In the genomic region with DNA sequence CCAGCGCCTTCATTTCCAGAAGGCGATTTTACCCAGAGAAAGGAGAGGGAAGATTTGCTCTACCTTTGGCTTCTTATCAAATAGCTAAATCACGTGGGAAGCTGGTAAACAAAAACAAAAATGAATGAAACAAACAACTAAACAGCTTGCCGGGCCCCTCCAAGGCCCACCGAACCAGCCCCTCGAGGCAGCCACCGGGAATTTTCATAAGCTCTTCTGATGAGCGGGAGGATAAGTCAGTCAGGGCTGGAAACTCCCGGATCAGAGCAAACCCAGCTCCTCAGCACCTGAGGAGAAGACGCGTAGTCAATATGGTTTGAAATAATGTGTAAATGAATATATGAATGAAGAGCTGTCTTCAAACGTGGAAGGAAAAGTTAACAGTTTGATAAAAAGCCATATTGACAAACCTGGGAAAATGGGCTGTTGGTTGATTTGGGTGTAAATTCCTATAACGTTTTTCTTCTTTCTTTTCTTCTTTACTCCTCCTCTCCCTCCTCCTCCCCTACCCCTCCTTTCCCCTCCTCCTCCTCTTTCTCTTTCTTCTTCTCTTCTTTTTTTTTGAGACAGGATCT, we compare ENCODE assay signal across 8 cellular contexts. TPM values are rescaled to one million over a fixed set of nuclear protein-coding genes. Genes with fewer than 3 reads are reported as not detected.
A peak's percentile ranks its signal among the peaks of the same experiment; 100 is the strongest.
DNase-seq lines count a peak whose midpoint lies in the region; ATAC-seq and TF ChIP-seq lines count a peak whose summit lies in the region.

No MANE protein-coding gene starts in this region.

- H3K9me3 ChIP-seq in HAP-1 = no peaks in the 10 kb centered on the region
- no peaks in the 10 kb centered on the region for H3K9me3 ChIP-seq in right atrium auricular region

- peak overlapping the region; percentile 87 to 94 for H3K27ac ChIP-seq in right atrium auricular region
- peak overlapping the region; percentile 31 to 93 (median 85) for H3K27ac ChIP-seq in skin epidermis

- in situ Hi-C loops in HAP-1 (cut with MboI; ENCODE audit: low sequenced_read_pairs) = loop anchor here (25.0 kb wide), 1 partner anchor 1249 kb away; no protein-coding TSS in a partner anchor

- ATAC-seq in activated B cell treated with CpG ODN at 0.5 μM for 24 hours (ENCODE audit: low read depth) = no peak
- no peak for ATAC-seq in GM18858 (IDR thresholded peaks at IDR 0.05; ENCODE audit: unreplicated experiment)

- H3K27me3 ChIP-seq in HAP-1 (ENCODE audit: low read depth) (no peaks in the 10 kb centered on the region), right atrium auricular region (no peaks in the 10 kb centered on the region)

- H3K4me3 ChIP-seq in HAP-1 (peak overlapping the region; percentile 36), right atrium auricular region (peak overlapping the region; percentile 44 to 61), skin epidermis (peak overlapping the region; percentile 36 to 56 (median 49))

- intact Hi-C loops in activated B cell treated with CpG ODN at 0.5 μM for 24 hours (cut with micrococcal nuclease) = loop anchor here (2.0 to 5.0 kb wide), 3 partner anchors 48 to 634 kb away; a partner anchor contains a TSS

- CTCF ChIA-PET in activated B cell treated with CpG ODN at 0.5 μM for 24 hours (lab: Charles Lee) = interaction anchor here (0.7 to 3.0 kb wide), 6 partner anchors 10 to 1625 kb away, joined by 3 to 18 read pairs (median 4); a partner anchor contains a TSS

- POLR2A ChIA-PET in activated B cell treated with CpG ODN at 0.5 μM for 24 hours (lab: Charles Lee) = interaction anchor here (0.7 to 5.6 kb wide), 5 partner anchors 11 to 904 kb away, joined by 3 to 156 read pairs (median 3); a partner anchor contains a TSS

- H3K9me3 Mint-ChIP-seq in activated B cell treated with CpG ODN at 0.5 μM for 24 hours = no peaks in the 10 kb centered on the region

- no peak for TF ChIP-seq CTCF in activated B cell treated with CpG ODN at 0.5 μM for 24 hours (IDR thresholded peaks at IDR 0.05)
- no peak for TF ChIP-seq CTCF in right atrium auricular region (IDR thresholded peaks at IDR 0.05)

- H3K4me3 Mint-ChIP-seq in activated B cell treated with CpG ODN at 0.5 μM for 24 hours = peak overlapping the region; percentile 91

- H3K36me3 ChIP-seq in HAP-1 (replicated peaks) (no peaks in the 10 kb centered on the region), right atrium auricular region (no peaks in the 10 kb centered on the region)

- H3K4me1 ChIP-seq in HAP-1 = peaks cover 14% of the 10 kb centered on the region
- H3K4me1 ChIP-seq in right atrium auricular region = peaks cover 0 to 23% of the 10 kb centered on the region in 2 donors

- peaks cover 24% of the 10 kb centered on the region for H3K4me1 Mint-ChIP-seq in activated B cell treated with CpG ODN at 0.5 μM for 24 hours

- peaks cover 3% of the 10 kb centered on the region for H3K36me3 Mint-ChIP-seq in activated B cell treated with CpG ODN at 0.5 μM for 24 hours (ENCODE audit: low read depth)

- no peaks in the 10 kb centered on the region for H3K27me3 Mint-ChIP-seq in activated B cell treated with CpG ODN at 0.5 μM for 24 hours

- no peak for DNase-seq in HAP-1 (ENCODE audit: low spot score in 2 of 2)
- no peak for DNase-seq in activated B cell treated with CpG ODN at 0.5 μM for 24 hours
- DNase-seq in right atrium auricular region (ENCODE audit: low spot score) = no peak
- no peak for DNase-seq in DMS153 treated with DMSO at 0.1 percent for 48 hours (lab: John Stamatoyannopoulos, UW; ENCODE audit: unreplicated experiment)
- no peak for DNase-seq in DMS153 (lab: John Stamatoyannopoulos, UW)
- DNase-seq in hippocampal formation (lab: John Stamatoyannopoulos, UW) = no peak

- H3K27ac Mint-ChIP-seq in activated B cell treated with CpG ODN at 0.5 μM for 24 hours = peak overlapping the region; percentile 82

RNA-seq across cellular contexts. Expression of a gene that starts 10.7 kb away (rescaled TPM):
- total RNA-seq in activated B cell treated with CpG ODN at 0.5 μM for 24 hours (3,035 and 3,437 TPM in 2 replicates), right atrium auricular region (100 to 1,000 TPM; 560 to 705 TPM)

RNA-seq across cellular contexts. Expression of a gene that starts 49.1 kb away (rescaled TPM):
- total RNA-seq in activated B cell treated with CpG ODN at 0.5 μM for 24 hours (1.0 and 1.5 TPM in 2 replicates), right atrium auricular region (1 to 10 TPM; 1.3 to 3.6 TPM)
